ENCODE assay signal across 17 cellular contexts in the genomic region with DNA sequence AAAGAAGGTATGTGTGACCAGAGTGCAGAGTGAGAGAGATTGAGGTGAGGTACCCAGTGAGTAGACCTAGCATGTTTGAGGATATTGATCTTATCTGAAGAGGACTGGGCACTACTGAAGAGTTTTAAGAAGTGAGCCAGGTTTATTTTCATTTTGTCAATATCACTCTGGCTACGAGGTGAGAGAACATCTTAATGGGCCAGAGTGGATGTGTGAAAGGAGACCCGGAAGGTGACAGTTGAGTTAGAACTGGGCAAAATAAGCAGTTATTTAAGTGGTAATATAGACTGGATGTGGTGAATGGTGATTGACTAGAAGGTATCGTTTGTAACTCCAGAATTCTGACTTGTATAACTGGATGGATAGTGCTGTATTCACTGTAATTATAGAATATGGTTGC.
"Had no signal": no experiment of that assay in that cellular context is flagged by ENCODE, and none has a peak within 500 bp of the region (broad histone marks: within the 10 kb centered on the region; RNA-seq: fewer than 3 reads in every experiment).

No MANE protein-coding gene starts in this region.

- FAIRE-seq: frontal cortex had no signal

- ATAC-seq: activated CD8-positive, alpha-beta T cell treated with anti-CD3 and anti-CD28 coated beads, Interleukin-2, amount 10 ng/mL, durations not matched to agents 7 days and 5 days; stimulated activated naive CD8-positive, alpha-beta T cell treated with anti-CD3 and anti-CD28 coated beads, Interleukin-15, Interleukin-2, amounts not matched to agents 100 U/mL and 50 U/mL, for 24 hours had no signal

- H3K27ac ChIP-seq: esophagus muscularis mucosa, tibial artery had no signal

- DNase-seq: activated CD4-positive, alpha-beta T cell treated with anti-CD3 and anti-CD28 coated beads for 1 hour; activated CD4-positive, alpha-beta T cell treated with anti-CD3 and anti-CD28 coated beads, Interleukin-2, amount 50 U/mL, for 1 hour; activated CD8-positive, alpha-beta T cell treated with anti-CD3 and anti-CD28 coated beads, Interleukin-2, amount 10 ng/mL, durations not matched to agents 7 days and 5 days; amygdala; caudate nucleus; effector memory CD4-positive, alpha-beta T cell; hippocampal formation; mesenchymal stem cell; naive B cell; stimulated activated CD4-positive, alpha-beta T cell treated with anti-CD3 and anti-CD28 coated beads, Interleukin-12 subunit alpha, Interleukin-12 subunit beta, amount 100 ng/mL, for 4 hours; stimulated activated CD4-positive, alpha-beta T cell treated with anti-CD3 and anti-CD28 coated beads, Interleukin-4, amount 100 ng/mL, for 4 hours; stimulated activated naive CD8-positive, alpha-beta T cell treated with anti-CD3 and anti-CD28 coated beads, Interleukin-15, Interleukin-2, amounts not matched to agents 100 U/mL and 50 U/mL, for 24 hours; T-helper 1 cell; T-helper 9 cell; tibial artery had no signal

- H3K9me3 ChIP-seq: esophagus muscularis mucosa, tibial artery had no signal

- H3K27me3 ChIP-seq: esophagus muscularis mucosa, tibial artery had no signal

- H3K4me3 Mint-ChIP-seq: activated CD8-positive, alpha-beta T cell treated with anti-CD3 and anti-CD28 coated beads, Interleukin-2, amount 10 ng/mL, durations not matched to agents 7 days and 5 days; naive B cell had no signal

- H3K36me3 ChIP-seq: tibial artery had no signal

- H3K27me3 Mint-ChIP-seq: naive B cell had no signal

- H3K4me3 ChIP-seq: esophagus muscularis mucosa, tibial artery had no signal

- H3K27ac Mint-ChIP-seq: activated CD8-positive, alpha-beta T cell treated with anti-CD3 and anti-CD28 coated beads, Interleukin-2, amount 10 ng/mL, durations not matched to agents 7 days and 5 days had no signal

- H3K9me3 Mint-ChIP-seq: naive B cell had no signal
